Comparison of ENCODE assay signal across 1 cellular context in genomic region chr18:39167990-39168389, GRCh38.
TF ChIP-seq lines count a peak whose summit lies in the region.

No MANE protein-coding gene starts in this region.

TF ChIP-seq in SK-N-SH treated with all-trans-retinoic acid at 6 μM for 48 hours, 23 proteins besides CTCF, POLR2A, EP300 and RAD21 (continued from another document):
- TF ChIP-seq ARNTL (CRISPR knock-in tag; IDR thresholded peaks at IDR 0.05; ENCODE audit: borderline replicate concordance, low read depth) (no peak), ZFP30 (CRISPR knock-in tag; IDR thresholded peaks at IDR 0.05) (no peak)
